Comparison of ENCODE assay signal across 13 cellular contexts in the genomic region with DNA sequence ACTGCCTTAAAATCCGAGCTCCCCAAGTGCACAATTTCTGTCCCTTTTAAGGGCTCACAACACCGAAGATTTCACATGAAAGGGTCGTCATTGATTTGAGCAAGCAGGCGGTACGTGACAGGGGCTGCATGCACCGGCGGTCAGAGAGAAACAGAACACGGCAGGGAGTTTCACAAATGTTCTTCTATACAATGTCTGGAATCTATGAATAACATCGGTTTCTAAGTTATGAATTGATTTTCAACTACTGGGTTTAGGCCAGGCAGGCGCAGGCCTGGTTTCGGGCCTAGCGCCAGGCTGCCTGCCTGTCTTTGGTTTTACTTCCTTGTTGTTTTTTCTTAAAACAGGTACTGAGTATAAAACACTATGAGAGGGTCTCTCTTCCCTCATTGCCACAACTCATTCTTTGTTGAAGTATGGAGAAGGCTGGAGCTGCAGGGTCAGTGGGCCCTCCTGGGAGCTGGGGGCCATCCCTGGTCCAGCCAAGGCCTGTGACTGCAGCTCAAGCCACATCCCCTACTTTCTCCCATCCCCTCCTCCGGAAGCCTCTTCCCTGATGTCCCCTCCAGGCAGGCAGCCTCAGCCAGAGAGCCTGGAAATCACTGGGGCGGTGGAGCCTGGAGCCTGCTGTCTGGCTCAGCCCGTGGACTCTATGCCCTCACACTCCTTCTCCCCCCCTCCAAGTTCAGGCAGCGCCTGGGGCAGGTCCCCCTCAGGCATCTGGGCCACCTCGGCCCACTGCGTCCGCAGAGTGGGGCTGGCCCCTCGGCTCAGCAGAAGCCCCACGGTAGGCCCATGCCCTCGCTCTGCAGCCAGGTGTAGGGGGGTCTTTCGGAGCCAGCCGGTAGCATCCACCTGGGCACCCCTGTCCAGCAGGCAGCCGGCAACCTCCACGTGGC. TPM values are rescaled to one million over a fixed set of nuclear protein-coding genes. Genes with fewer than 3 reads are reported as not detected.
DNase-seq lines count a peak whose midpoint lies in the region; ATAC-seq and TF ChIP-seq lines count a peak whose summit lies in the region.
"Had no signal": no experiment of that assay in that cellular context is flagged by ENCODE, and none has a peak within 500 bp of the region (broad histone marks: within the 10 kb centered on the region; RNA-seq: fewer than 3 reads in every experiment).

No MANE protein-coding gene starts in this region.

- H3K27me3 ChIP-seq in WERI-Rb-1 (ENCODE audit: insufficient read depth, low read depth, severe bottlenecking) (no peaks in the 10 kb centered on the region), psoas muscle (ENCODE audit: insufficient read depth in 3 of 3, low read length in 2 of 3) (no peaks in the 10 kb centered on the region)

- TF ChIP-seq CTCF in GM12865 (IDR thresholded peaks at IDR 0.05; ENCODE audit: insufficient read depth, low read depth, low read length, missing control alignments): no peak
- TF ChIP-seq CTCF in WERI-Rb-1 (IDR thresholded peaks at IDR 0.05; ENCODE audit: low read depth, low read length): no peak
- TF ChIP-seq CTCF in psoas muscle (IDR thresholded peaks at IDR 0.05): no peak

- intact Hi-C loops in psoas muscle (cut with DNase I): no loop called here

- no peaks in the 10 kb centered on the region for H3K4me1 ChIP-seq in psoas muscle

- peak overlapping the region; percentile 21; the same call in 1 of the 2 replicates for H3K27ac ChIP-seq in WERI-Rb-1
- H3K27ac ChIP-seq in psoas muscle: no peak overlapping the region

- H3K4me3 ChIP-seq in GM12865 (ENCODE audit: low read depth, low read length) (peak overlapping the region; percentile 43), WERI-Rb-1 (ENCODE audit: low read depth, low read length) (no peak overlapping the region), psoas muscle (no peak overlapping the region)

- DNase-seq in GM12865 (ENCODE audit: low read depth): peak; percentile 70
- DNase-seq in WERI-Rb-1: no peak
- DNase-seq in iPS-NIHi11 (ENCODE audit: low spot score): peak; percentile 9
- DNase-seq in psoas muscle: no peak
- DNase-seq in NCI-H345 (lab: John Stamatoyannopoulos, UW): no peak
- no peak for DNase-seq in DMS53 treated with DMSO at 0.1 percent for 48 hours (lab: John Stamatoyannopoulos, UW; ENCODE audit: unreplicated experiment)
- no peak for DNase-seq in RKO (ENCODE audit: low spot score)
- no peak for DNase-seq in stimulated activated CD8-positive, alpha-beta memory T cell treated with anti-CD3 and anti-CD28 coated beads, Interleukin-4, amount 100 ng/mL, for 48 hours
- DNase-seq: NCI-H226; stimulated activated CD4-positive, alpha-beta T cell treated with anti-CD3 and anti-CD28 coated beads, Interleukin-1b, Interleukin-23, amount 100 ng/mL, for 48 hours; stimulated activated naive CD8-positive, alpha-beta T cell treated with anti-CD3 and anti-CD28 coated beads, Interleukin-15, amount 100 ng/mL, for 72 hours had no signal

- no peaks in the 10 kb centered on the region for H3K9me3 ChIP-seq in WERI-Rb-1 (ENCODE audit: severe bottlenecking)
- H3K9me3 ChIP-seq in psoas muscle: no peaks in the 10 kb centered on the region
- H3K9me3 ChIP-seq: left lung had no signal

- WGBS in psoas muscle, 3 donors: 85 to 93% (median 88%) methylated on average over 23 to 26 of the region's 26 CpGs

- no peaks in the 10 kb centered on the region for H3K36me3 ChIP-seq in WERI-Rb-1
- no peaks in the 10 kb centered on the region for H3K36me3 ChIP-seq in psoas muscle (ENCODE audit: insufficient read depth in 1 of 2, low read depth in 1 of 2)
- H3K36me3 ChIP-seq: left lung had no signal

- ATAC-seq in psoas muscle: peak in 3 of 4 donors; percentile 10 to 38 (median 22)

RNA-seq across cellular contexts. Expression of gene ANKRD65, which starts 2.4 kb away (rescaled TPM):
- 1 to 10 TPM in 3 of 4 donors, under 1 TPM in 1; 0.77 to 5.4 (median 3.0) TPM for total RNA-seq in psoas muscle
- 1 to 10 TPM; 1.1 to 2.9 (median 1.6) TPM for polyA plus RNA-seq in psoas muscle
- total RNA-seq: activated CD8-positive, alpha-beta memory T cell treated with anti-CD3 and anti-CD28 coated beads for 36 hours had no signal

RNA-seq across cellular contexts. Expression of gene MRPL20, which starts 11.6 kb away (rescaled TPM):
- total RNA-seq in psoas muscle: 100 to 1,000 TPM; 114 to 159 (median 143) TPM
- 100 to 1,000 TPM; 211 to 308 (median 255) TPM for polyA plus RNA-seq in psoas muscle

RNA-seq across cellular contexts. Expression of gene VWA1, which starts 16.8 kb away (rescaled TPM):
- total RNA-seq in psoas muscle: 10 to 100 TPM in 3 of 4 donors, 1 to 10 TPM in 1; 4.5 to 25.3 (median 13.8) TPM
- polyA plus RNA-seq in psoas muscle: 1 to 10 TPM; 1.4 to 7.8 (median 4.1) TPM

RNA-seq across cellular contexts. Expression of gene CCNL2, which starts 19.6 kb away (rescaled TPM):
- 10 to 100 TPM; 40.2 to 71.8 (median 46.1) TPM for total RNA-seq in psoas muscle
- 10 to 100 TPM; 50.1 to 59.3 (median 54.7) TPM for polyA plus RNA-seq in psoas muscle

RNA-seq across cellular contexts. Expression of gene ATAD3C, which starts 30.8 kb away (rescaled TPM):
- total RNA-seq in psoas muscle: under 1 TPM; 0.47 to 0.99 (median 0.61) TPM
- under 1 TPM; 0.12 to 0.61 (median 0.13) TPM for polyA plus RNA-seq in psoas muscle

Comparison
In these comparisons a context has a peak if more than half of its experiments do, and no peak if none do; other contexts are left out.
1. DNase-seq: peak in GM12865 (single experiment) and iPS-NIHi11 (single experiment); none in WERI-Rb-1 (single experiment), psoas muscle (0 of 2), NCI-H345 (single experiment), DMS53 treated with DMSO at 0.1 percent for 48 hours (single experiment), RKO (single experiment) and stimulated activated CD8-positive, alpha-beta memory T cell treated with anti-CD3 and anti-CD28 coated beads, Interleukin-4, amount 100 ng/mL, for 48 hours (single experiment).